ENCODE assay signal across 8 cellular contexts in genomic region chr7:73433924-73434700, GRCh38. TPM values are rescaled to one million over a fixed set of nuclear protein-coding genes. Genes with fewer than 3 reads are reported as not detected.
DNase-seq lines count a peak whose midpoint lies in the region; ATAC-seq and TF ChIP-seq lines count a peak whose summit lies in the region.

No MANE protein-coding gene starts in this region.

- TF ChIP-seq POLR2A in sigmoid colon (IDR thresholded peaks at IDR 0.05) = no peak

- no peak overlapping the region for H3K27ac Mint-ChIP-seq in activated CD4-positive, alpha-beta memory T cell treated with anti-CD3 and anti-CD28 coated beads for 36 hours
- H3K27ac Mint-ChIP-seq in activated CD4-positive, alpha-beta memory T cell treated with anti-CD3 and anti-CD28 coated beads, Interleukin-2, amount 10 ng/mL, durations not matched to agents 7 days and 5 days = no peak overlapping the region

- H3K4me1 Mint-ChIP-seq in activated CD4-positive, alpha-beta memory T cell treated with anti-CD3 and anti-CD28 coated beads for 36 hours (ENCODE audit: low read depth) = peaks cover 2% of the 10 kb centered on the region
- peaks cover 8% of the 10 kb centered on the region for H3K4me1 Mint-ChIP-seq in activated CD4-positive, alpha-beta memory T cell treated with anti-CD3 and anti-CD28 coated beads, Interleukin-2, amount 10 ng/mL, durations not matched to agents 7 days and 5 days

- 39 to 54% methylated on average over 110 of the region's 110 CpGs for WGBS in sigmoid colon, 2 donors

- TF ChIP-seq CTCF in choroid plexus epithelial cell (conservative IDR thresholded peaks at IDR 0.05; ENCODE audit: low read depth, low read length) (no peak), sigmoid colon (IDR thresholded peaks at IDR 0.05) (no peak)

- H3K4me1 ChIP-seq in sigmoid colon = peaks cover 0 to 17% (median 9%) of the 10 kb centered on the region in 4 donors

- peaks cover 3 to 33% (median 17%) of the 10 kb centered on the region in 3 donors for H3K27me3 ChIP-seq in sigmoid colon

- POLR2A ChIA-PET in activated CD4-positive, alpha-beta memory T cell treated with anti-CD3 and anti-CD28 coated beads for 36 hours (lab: Charles Lee) = no interaction called here
- POLR2A ChIA-PET in activated CD4-positive, alpha-beta memory T cell treated with anti-CD3 and anti-CD28 coated beads, Interleukin-2, amount 10 ng/mL, durations not matched to agents 7 days and 5 days (lab: Charles Lee) = no interaction called here

- no peak for TF ChIP-seq EP300 in sigmoid colon (IDR thresholded peaks at IDR 0.05)

- CTCF ChIA-PET in activated CD4-positive, alpha-beta memory T cell treated with anti-CD3 and anti-CD28 coated beads for 36 hours (lab: Charles Lee) = interaction anchor here (5.2 kb wide), 1 partner anchor 18 kb away, joined by 26 read pairs; no protein-coding TSS in a partner anchor
- CTCF ChIA-PET in activated CD4-positive, alpha-beta memory T cell treated with anti-CD3 and anti-CD28 coated beads, Interleukin-2, amount 10 ng/mL, durations not matched to agents 7 days and 5 days (lab: Charles Lee) = no interaction called here

- no peak overlapping the region for H3K4me3 Mint-ChIP-seq in activated CD4-positive, alpha-beta memory T cell treated with anti-CD3 and anti-CD28 coated beads for 36 hours
- no peak overlapping the region for H3K4me3 Mint-ChIP-seq in activated CD4-positive, alpha-beta memory T cell treated with anti-CD3 and anti-CD28 coated beads, Interleukin-2, amount 10 ng/mL, durations not matched to agents 7 days and 5 days

- no peak overlapping the region for H3K27ac ChIP-seq in sigmoid colon

- intact Hi-C loops in activated CD4-positive, alpha-beta memory T cell treated with anti-CD3 and anti-CD28 coated beads for 36 hours (cut with micrococcal nuclease) = no loop called here
- intact Hi-C loops in sigmoid colon (cut with DNase I) = no loop called here

- H3K9me3 ChIP-seq in sigmoid colon = no peaks in the 10 kb centered on the region

- DNase-seq in activated CD4-positive, alpha-beta memory T cell treated with anti-CD3 and anti-CD28 coated beads for 36 hours = peak; percentile 16
- DNase-seq in activated CD4-positive, alpha-beta memory T cell treated with anti-CD3 and anti-CD28 coated beads, Interleukin-2, amount 10 ng/mL, durations not matched to agents 7 days and 5 days = no peak
- DNase-seq in choroid plexus epithelial cell (ENCODE audit: low read depth) (no peak), sigmoid colon (no peak), left lobe of liver (ENCODE audit: low spot score) (no peak), NCI-H226 (no peak)

- H3K27me3 Mint-ChIP-seq in activated CD4-positive, alpha-beta memory T cell treated with anti-CD3 and anti-CD28 coated beads for 36 hours = peaks cover 3% of the 10 kb centered on the region
- peaks cover 6% of the 10 kb centered on the region for H3K27me3 Mint-ChIP-seq in activated CD4-positive, alpha-beta memory T cell treated with anti-CD3 and anti-CD28 coated beads, Interleukin-2, amount 10 ng/mL, durations not matched to agents 7 days and 5 days

- H3K4me3 ChIP-seq in choroid plexus epithelial cell (ENCODE audit: low read depth, low read length) (peak overlapping the region; percentile 59), sigmoid colon (peak overlapping the region in 3 of 4 donors; percentile 41 to 49 (median 42))

- H3K36me3 Mint-ChIP-seq in activated CD4-positive, alpha-beta memory T cell treated with anti-CD3 and anti-CD28 coated beads for 36 hours = peaks cover 3% of the 10 kb centered on the region
- peaks cover 6% of the 10 kb centered on the region for H3K36me3 Mint-ChIP-seq in activated CD4-positive, alpha-beta memory T cell treated with anti-CD3 and anti-CD28 coated beads, Interleukin-2, amount 10 ng/mL, durations not matched to agents 7 days and 5 days (ENCODE audit: low read depth)

- ATAC-seq in HG03280 (IDR thresholded peaks at IDR 0.05; ENCODE audit: unreplicated experiment) = peak; percentile 19
- ATAC-seq in HG02763 (IDR thresholded peaks at IDR 0.05; ENCODE audit: unreplicated experiment) = no peak
- ATAC-seq in left lobe of liver = no peak

- peaks cover 0 to 3% (median under 1%) of the 10 kb centered on the region in 4 donors for H3K36me3 ChIP-seq in sigmoid colon

- peaks cover 4% of the 10 kb centered on the region for H3K9me3 Mint-ChIP-seq in activated CD4-positive, alpha-beta memory T cell treated with anti-CD3 and anti-CD28 coated beads for 36 hours
- peaks cover 3% of the 10 kb centered on the region for H3K9me3 Mint-ChIP-seq in activated CD4-positive, alpha-beta memory T cell treated with anti-CD3 and anti-CD28 coated beads, Interleukin-2, amount 10 ng/mL, durations not matched to agents 7 days and 5 days

RNA-seq across cellular contexts. Expression of gene FZD9, which starts 0.5 kb away (rescaled TPM):
- under 1 TPM in 1 of 2 experiments, not detected in 1; 0.10 TPM for total RNA-seq in activated CD4-positive, alpha-beta memory T cell treated with anti-CD3 and anti-CD28 coated beads for 36 hours
- not detected for total RNA-seq in activated CD4-positive, alpha-beta memory T cell treated with anti-CD3 and anti-CD28 coated beads, Interleukin-2, amount 10 ng/mL, durations not matched to agents 7 days and 5 days
- total RNA-seq in sigmoid colon (1 to 10 TPM in 1 of 4 donors, under 1 TPM in 3; 0.28 to 2.1 (median 0.70) TPM), left lobe of liver (0.08 TPM)
- under 1 TPM in 1 of 3 donors, not detected in 2; 0.20 TPM for polyA plus RNA-seq in sigmoid colon
